In genomic region chr1:231757101-231757404, GRCh38 we compare ENCODE assay signal across 8 cellular contexts.
A peak's percentile ranks its signal among the peaks of the same experiment; 100 is the strongest.
DNase-seq lines count a peak whose midpoint lies in the region; ATAC-seq, FAIRE-seq and TF ChIP-seq lines count a peak whose summit lies in the region.

No MANE protein-coding gene starts in this region.

- peak; percentile 18; the same call in 1 of the 2 replicates for TF ChIP-seq CTCF in MM.1S (IDR thresholded peaks at IDR 0.05; ENCODE audit: low read length)
- no peak for TF ChIP-seq CTCF in HepG2 (CRISPR knock-in tag; IDR thresholded peaks at IDR 0.05)

- H3F3A ChIP-seq in MM.1S (ENCODE audit: insufficient read depth, low read length), result no peaks in the 10 kb centered on the region

- H3K9ac ChIP-seq in MM.1S (ENCODE audit: low read length), result no peak overlapping the region
- H3K9ac ChIP-seq in HepG2 (ENCODE audit: insufficient read depth, low read depth, low read length), result no peak overlapping the region

- no peak overlapping the region for H3K4me3 ChIP-seq in MM.1S (ENCODE audit: low read length)
- H3K4me3 ChIP-seq in HepG2 (replicated peaks in 1 of 3; ENCODE audit: insufficient read depth in 1 of 3, low read depth in 2 of 3, low read length in 3 of 3), result no peak overlapping the region

- H3K27ac ChIP-seq in MM.1S (ENCODE audit: low read length) (no peak overlapping the region), HepG2 (ENCODE audit: extremely low read length, insufficient read depth, low read length) (no peak overlapping the region)

- FAIRE-seq in HepG2 (lab: Jason Lieb, UNC) (no peak), RCC 7860 (lab: Jason Lieb, UNC) (no peak)

- no peaks in the 10 kb centered on the region for H3K79me2 ChIP-seq in MM.1S (ENCODE audit: low read length)
- H3K79me2 ChIP-seq in HepG2 (ENCODE audit: insufficient read depth, low read length), result no peaks in the 10 kb centered on the region

- no peaks in the 10 kb centered on the region for H3K27me3 ChIP-seq in MM.1S (replicated peaks; ENCODE audit: insufficient read depth, low read length)
- H3K27me3 ChIP-seq in HepG2 (ENCODE audit: control insufficient read depth in 1 of 2, insufficient read depth in 2 of 2, low read length in 2 of 2), result no peaks in the 10 kb centered on the region

- TF ChIP-seq EP300 in HepG2 (IDR thresholded peaks at IDR 0.05; ENCODE audit: low read depth in 2 of 2, low read length in 2 of 2) (no peak), HepG2 (CRISPR knock-in tag; IDR thresholded peaks at IDR 0.05; ENCODE audit: borderline replicate concordance) (no peak)

- H3K4me2 ChIP-seq in MM.1S (ENCODE audit: low read depth, low read length), result no peak overlapping the region
- H3K4me2 ChIP-seq in HepG2 (ENCODE audit: low read depth, low read length), result no peak overlapping the region

- H3K4me1 ChIP-seq in MM.1S (ENCODE audit: low read length) (no peaks in the 10 kb centered on the region), HepG2 (ENCODE audit: insufficient read depth, low read length) (no peaks in the 10 kb centered on the region)

- H3K9me2 ChIP-seq in MM.1S (replicated peaks; ENCODE audit: insufficient read depth, low read length), result no peaks in the 10 kb centered on the region

- no TSS peak for BruUV-seq in HepG2 (replicated peaks; lab: Mats Ljungman, UMichigan)

- CTCF ChIA-PET in HepG2 (lab: Yijun Ruan, JAX; ENCODE audit: low intra/inter-chr PET ratio, low total read pairs), result interaction anchor here (1.0 to 1.8 kb wide), 2 partner anchors 50 to 175 kb away, joined by 4 to 5 read pairs; no protein-coding TSS in a partner anchor

- H4K20me1 ChIP-seq in MM.1S (ENCODE audit: insufficient read depth, low read length) (no peaks in the 10 kb centered on the region), HepG2 (ENCODE audit: insufficient read depth, low read length) (no peaks in the 10 kb centered on the region)

- H3K9me3 ChIP-seq in MM.1S (replicated peaks; ENCODE audit: insufficient read depth, low read length), result no peaks in the 10 kb centered on the region
- peaks cover 4% of the 10 kb centered on the region; the same call in 1 of the 2 replicates for H3K9me3 ChIP-seq in HepG2 (ENCODE audit: low read length)

- DNase-seq in MM.1S, result no peak
- no peak for DNase-seq in HepG2 (ENCODE audit: low spot score)
- DNase-seq in ecto neural progenitor cell (ENCODE audit: low spot score), result no peak
- DNase-seq in NCI-H2107 (lab: John Stamatoyannopoulos, UW), result no peak
- no peak for DNase-seq in RCC 7860 (ENCODE audit: low spot score)
- DNase-seq in activated CD4-positive, CD25-positive, alpha-beta regulatory T cell treated with anti-CD3 and anti-CD28 coated beads, Interleukin-2, amount 50 U/mL, for 72 hours, result no peak

- TF ChIP-seq POLR2A in HepG2 (IDR thresholded peaks at IDR 0.05; ENCODE audit: insufficient read depth in 1 of 2, low read depth in 2 of 2, low read length in 2 of 2), result no peak

- POLR2A ChIA-PET in HepG2 (lab: Yijun Ruan, JAX), result no interaction called here

- intact Hi-C loops in HepG2 (cut with micrococcal nuclease; ENCODE audit: unreplicated experiment), result loop anchor here (1.0 kb wide), 1 partner anchor 49 kb away; no protein-coding TSS in a partner anchor

- H3K36me3 ChIP-seq in MM.1S (replicated peaks; ENCODE audit: insufficient read depth, low read length) (no peaks in the 10 kb centered on the region), HepG2 (replicated peaks in 1 of 2; ENCODE audit: control insufficient read depth in 1 of 2, insufficient read depth in 2 of 2, low read length in 2 of 2) (peaks cover 0 to 6% of the 10 kb centered on the region in 2 experiments; a peak in 2 of 5 replicates)

- ATAC-seq in GM19023 (IDR thresholded peaks at IDR 0.05; ENCODE audit: unreplicated experiment) (peak; percentile 30), HG02610 (IDR thresholded peaks at IDR 0.05; ENCODE audit: unreplicated experiment) (peak; percentile 34), HepG2 (peak; percentile 40)

- TF ChIP-seq RAD21 in HepG2 (CRISPR knock-in tag; IDR thresholded peaks at IDR 0.05), result no peak

- WGBS in HepG2 (ENCODE audit: low lambda C conversion rate), result 74% methylated on average over 2 of the region's 2 CpGs

- in situ Hi-C loops in HepG2 (cut with HindIII; ENCODE audit: extremely low pct_ligation_motif_present, low pct_unique_long_range_greater_than_20kb), result loop anchor here (25.0 kb wide), 1 partner anchor 1480 kb away; no protein-coding TSS in a partner anchor

- H2AFZ ChIP-seq in MM.1S (ENCODE audit: low read length), result no peak overlapping the region
- no peak overlapping the region for H2AFZ ChIP-seq in HepG2 (ENCODE audit: low read length)

TF ChIP-seq in HepG2, 621 proteins besides CTCF, POLR2A, EP300 and RAD21:
- TF ChIP-seq ATRX (CRISPR knock-in tag; IDR thresholded peaks at IDR 0.05; ENCODE audit: borderline replicate concordance), result no peak
- no peak for TF ChIP-seq HHEX (CRISPR knock-in tag; IDR thresholded peaks at IDR 0.05)
- TF ChIP-seq FOXA1 (IDR thresholded peaks at IDR 0.05), result no peak
- TF ChIP-seq FOXA1 (CRISPR knock-in tag; IDR thresholded peaks at IDR 0.05), result no peak
- no peak for TF ChIP-seq RBM39 (IDR thresholded peaks at IDR 0.05; ENCODE audit: low read depth, low read length, poor library complexity, severe bottlenecking)
TF ChIP-seq in HepG2: peak in this region for 0.
